1 cellular context compared by ENCODE assay signal in the genomic region with DNA sequence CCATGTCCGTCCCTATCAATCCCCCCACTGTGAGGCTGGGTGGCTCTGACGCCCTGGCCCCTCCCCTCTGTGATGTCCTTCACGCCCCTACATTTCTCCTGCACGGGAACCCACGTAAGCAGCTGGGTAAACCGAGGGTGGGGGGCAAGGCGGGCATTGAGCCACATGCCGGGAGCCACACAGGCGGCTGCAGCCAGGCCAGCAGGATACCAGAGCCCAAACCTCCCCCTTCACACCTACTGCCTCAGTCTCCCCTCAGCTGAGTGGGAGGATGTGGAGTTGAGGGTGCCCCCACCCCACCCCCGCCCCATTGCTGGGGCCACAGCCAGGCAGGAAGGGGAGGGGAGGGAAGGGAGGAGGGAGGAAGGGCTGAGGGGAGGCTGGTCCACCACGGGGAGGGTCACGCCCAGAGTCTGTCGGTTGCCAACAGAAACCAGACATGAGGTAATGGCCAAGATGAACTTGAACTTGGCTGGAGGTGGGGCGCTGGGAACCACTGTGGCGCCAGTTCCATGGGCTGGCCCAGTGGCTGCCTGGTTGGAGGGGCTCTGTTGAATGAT.
TF ChIP-seq lines count a peak whose summit lies in the region.

No MANE protein-coding gene starts in this region.

TF ChIP-seq in endothelial cell of umbilical vein, 7 proteins besides CTCF, POLR2A, EP300 and RAD21:
- TF ChIP-seq, protein P1, sequence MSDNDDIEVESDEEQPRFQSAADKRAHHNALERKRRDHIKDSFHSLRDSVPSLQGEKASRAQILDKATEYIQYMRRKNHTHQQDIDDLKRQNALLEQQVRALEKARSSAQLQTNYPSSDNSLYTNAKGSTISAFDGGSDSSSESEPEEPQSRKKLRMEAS (IDR thresholded peaks at IDR 0.05; ENCODE audit: insufficient read depth, insufficient read length): peak; percentile 44
- peak; percentile 12 for TF ChIP-seq POLR2AphosphoS5 (IDR thresholded peaks at IDR 0.05; ENCODE audit: insufficient read depth, low read depth, low read length)
- no peak for TF ChIP-seq JUN (IDR thresholded peaks at IDR 0.05; ENCODE audit: borderline replicate concordance, insufficient read depth, insufficient read length, low read depth)
- no peak for TF ChIP-seq FOS (IDR thresholded peaks at IDR 0.05; ENCODE audit: borderline replicate concordance, insufficient read depth, low read length)
